Comparison of ENCODE assay signal across 1 cellular context in genomic region chr6:31441368-31442267, GRCh38.
TF ChIP-seq lines count a peak whose summit lies in the region.

No MANE protein-coding gene starts in this region.

TF ChIP-seq in K562, 482 proteins besides CTCF, POLR2A, EP300 and RAD21 (continued from another document and continues in another):
- TF ChIP-seq MTA3 (IDR thresholded peaks at IDR 0.05; ENCODE audit: borderline replicate concordance) (peak; percentile 31; the same call in 1 of the 2 replicates), ATF6 (CRISPR knock-in tag; IDR thresholded peaks at IDR 0.05) (0 out of 2 replicates have a peak, but pooled peaks have one; percentile 44), ATF7 (IDR thresholded peaks at IDR 0.05) (0 out of 2 replicates have a peak, but pooled peaks have one; percentile 24), ZNF584 (CRISPR knock-in tag; IDR thresholded peaks at IDR 0.05; ENCODE audit: low read depth) (no peak), MBD2 (IDR thresholded peaks at IDR 0.05; ENCODE audit: borderline replicate concordance, low read depth) (no peak), CHD7 (IDR thresholded peaks at IDR 0.05; ENCODE audit: low read depth, low read length) (no peak), KAT7 (CRISPR knock-in tag; IDR thresholded peaks at IDR 0.05; ENCODE audit: borderline replicate concordance) (no peak), CTBP1 (IDR thresholded peaks at IDR 0.05; ENCODE audit: borderline replicate concordance) (peak; percentile 75), ZNF77 (CRISPR knock-in tag; IDR thresholded peaks at IDR 0.05) (no peak), ZFP30 (CRISPR knock-in tag; IDR thresholded peaks at IDR 0.05; ENCODE audit: borderline replicate concordance) (no peak), FOXJ3 (CRISPR knock-in tag; IDR thresholded peaks at IDR 0.05) (no peak), STAG1 (CRISPR knock-in tag; IDR thresholded peaks at IDR 0.05; ENCODE audit: borderline replicate concordance) (peak; percentile 41; the same call in 1 of the 2 replicates), BHLHE40 (IDR thresholded peaks at IDR 0.05; ENCODE audit: low read length) (0 out of 2 replicates have a peak, but pooled peaks have one; percentile 30), MAFK (IDR thresholded peaks at IDR 0.05; ENCODE audit: low read length) (0 out of 2 replicates have a peak, but pooled peaks have one; percentile 23), TBL1XR1 (IDR thresholded peaks at IDR 0.05; ENCODE audit: low read length in 2 of 2) (0 out of 4 replicates have a peak, but pooled peaks of 1 of the 2 experiments have one; percentile 14), ARID2 (IDR thresholded peaks at IDR 0.05) (peak; percentile 63), GTF2B (IDR thresholded peaks at IDR 0.05; ENCODE audit: extremely low read depth, insufficient read length) (no peak), ZNF449 (CRISPR knock-in tag; IDR thresholded peaks at IDR 0.05) (no peak), TFAP4 (CRISPR knock-in tag; IDR thresholded peaks at IDR 0.05; ENCODE audit: borderline replicate concordance) (peak; percentile 22; the same call in 1 of the 2 replicates), MAZ (CRISPR knock-in tag; conservative IDR thresholded peaks at IDR 0.05 in 1 of 2, IDR thresholded peaks at IDR 0.05 in 1 of 2) (peak; percentile 28 to 63; a peak in 1 of 4 replicates), NONO (IDR thresholded peaks at IDR 0.05; ENCODE audit: low read depth in 2 of 2, low read length in 1 of 2) (peak in 1 of 2 experiments; percentile 48; a peak in 1 of 4 replicates), ZFP36 (IDR thresholded peaks at IDR 0.05; ENCODE audit: low read depth, low read length, partially characterized antibody) (peak; percentile 12), HCFC1 (IDR thresholded peaks at IDR 0.05; ENCODE audit: low read depth, low read length) (peak; percentile 29; the same call in 1 of the 2 replicates), L3MBTL2 (IDR thresholded peaks at IDR 0.05) (no peak), NCOR1 (IDR thresholded peaks at IDR 0.05) (no peak), TOE1 (IDR thresholded peaks at IDR 0.05; ENCODE audit: borderline replicate concordance) (no peak), TOE1 (CRISPR knock-in tag; IDR thresholded peaks at IDR 0.05; ENCODE audit: borderline replicate concordance, low read depth) (no peak), PKNOX1 (IDR thresholded peaks at IDR 0.05) (no peak), TEAD4 (IDR thresholded peaks at IDR 0.05; ENCODE audit: low read length) (no peak), TEAD4 (CRISPR knock-in tag; IDR thresholded peaks at IDR 0.05; ENCODE audit: borderline replicate concordance) (no peak), RCOR1 (IDR thresholded peaks at IDR 0.05; ENCODE audit: borderline replicate concordance in 1 of 2, low read depth in 2 of 2, low read length in 2 of 2) (peak; percentile 13 to 40; a peak in 3 of 4 replicates), E4F1 (CRISPR knock-in tag; IDR thresholded peaks at IDR 0.05; ENCODE audit: borderline replicate concordance) (no peak), JUND (IDR thresholded peaks at IDR 0.05; ENCODE audit: borderline replicate concordance, low read depth, low read length) (peak; percentile 33; the same call in 1 of the 2 replicates), JUND (tag; IDR thresholded peaks at IDR 0.05; ENCODE audit: borderline replicate concordance, low read depth, low read length) (no peak; the same call in 2 of the 3 replicates), XRCC5 (IDR thresholded peaks at IDR 0.05; ENCODE audit: low read depth, low read length) (peak; percentile 79), ZNF3 (CRISPR knock-in tag; IDR thresholded peaks at IDR 0.05) (no peak), CBX2 (IDR thresholded peaks at IDR 0.05; ENCODE audit: insufficient read depth, low read length, poor library complexity, severe bottlenecking) (no peak), MYNN (IDR thresholded peaks at IDR 0.05) (0 out of 2 replicates have a peak, but pooled peaks have one; percentile 13), MYNN (CRISPR knock-in tag; IDR thresholded peaks at IDR 0.05) (no peak), SMC3 (conservative IDR thresholded peaks at IDR 0.05; ENCODE audit: insufficient read depth, low read depth, low read length) (peak; percentile 92), ZC3H4 (CRISPR knock-in tag; IDR thresholded peaks at IDR 0.05; ENCODE audit: borderline replicate concordance) (no peak), LCOR (CRISPR knock-in tag; IDR thresholded peaks at IDR 0.05) (0 out of 2 replicates have a peak, but pooled peaks have one; percentile 41), TARDBP (IDR thresholded peaks at IDR 0.05) (peak; percentile 51; the same call in 1 of the 2 replicates), CXXC5 (CRISPR knock-in tag; IDR thresholded peaks at IDR 0.05) (peak; percentile 41; the same call in 1 of the 2 replicates), ZNF551 (CRISPR knock-in tag; IDR thresholded peaks at IDR 0.05) (no peak), KLF16 (IDR thresholded peaks at IDR 0.05) (peak; percentile 61; the same call in 1 of the 2 replicates)
